ENCODE assay signal across 1 cellular context in the genomic region with DNA sequence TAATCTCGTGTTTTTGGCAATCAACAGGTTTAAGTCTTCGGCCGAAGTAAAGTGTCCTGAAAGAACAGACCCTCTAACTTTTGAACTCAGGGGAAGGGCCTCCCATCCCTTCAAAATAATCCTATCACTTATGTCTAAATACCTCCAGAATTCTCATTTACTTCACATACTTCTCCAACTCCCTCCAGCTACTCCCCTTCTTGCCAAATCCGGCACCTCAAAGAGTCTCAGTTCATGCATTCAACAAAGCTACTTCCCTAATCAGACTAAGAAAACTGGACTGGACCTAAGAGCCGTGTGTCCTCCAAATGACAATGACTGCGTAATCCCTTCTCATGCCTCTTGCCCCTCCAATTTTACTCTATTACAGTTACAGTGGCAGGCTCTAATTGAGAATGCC.
TF ChIP-seq lines count a peak whose summit lies in the region.

No MANE protein-coding gene starts in this region.

TF ChIP-seq in H1, 55 proteins besides CTCF, POLR2A, EP300 and RAD21:
- TF ChIP-seq, protein P1, sequence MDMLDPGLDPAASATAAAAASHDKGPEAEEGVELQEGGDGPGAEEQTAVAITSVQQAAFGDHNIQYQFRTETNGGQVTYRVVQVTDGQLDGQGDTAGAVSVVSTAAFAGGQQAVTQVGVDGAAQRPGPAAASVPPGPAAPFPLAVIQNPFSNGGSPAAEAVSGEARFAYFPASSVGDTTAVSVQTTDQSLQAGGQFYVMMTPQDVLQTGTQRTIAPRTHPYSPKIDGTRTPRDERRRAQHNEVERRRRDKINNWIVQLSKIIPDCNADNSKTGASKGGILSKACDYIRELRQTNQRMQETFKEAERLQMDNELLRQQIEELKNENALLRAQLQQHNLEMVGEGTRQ (IDR thresholded peaks at IDR 0.05; ENCODE audit: low read length), result no peak
- TF ChIP-seq MAFK (IDR thresholded peaks at IDR 0.05; ENCODE audit: low read depth, low read length), result no peak
- no peak for TF ChIP-seq ZNF274 (IDR thresholded peaks at IDR 0.05; ENCODE audit: borderline replicate concordance, extremely low read depth, low read length)
- no peak for TF ChIP-seq SRF (IDR thresholded peaks at IDR 0.05; ENCODE audit: low read depth, low read length)
- TF ChIP-seq CEBPB (IDR thresholded peaks at IDR 0.05; ENCODE audit: low read depth, low read length), result no peak
